14 cellular contexts compared by ENCODE assay signal in genomic region chr6:133778414-133778813, GRCh38.
DNase-seq lines count a peak whose midpoint lies in the region; TF ChIP-seq lines count a peak whose summit lies in the region.
"Had no signal": no experiment of that assay in that cellular context is flagged by ENCODE, and none has a peak within 500 bp of the region (broad histone marks: within the 10 kb centered on the region; RNA-seq: fewer than 3 reads in every experiment).

No MANE protein-coding gene starts in this region.

- H3K36me3 ChIP-seq in left ventricle myocardium inferior (no peaks in the 10 kb centered on the region), smooth muscle cell (ENCODE audit: low read depth) (no peaks in the 10 kb centered on the region)
- H3K36me3 ChIP-seq: suprapubic skin had no signal

- in situ Hi-C loops in GM13977 (cut with MboI; ENCODE audit: low pct_unique_long_range_greater_than_20kb, low sequenced_read_pairs, unreplicated experiment) = no loop called here

- intact Hi-C loops in left ventricle myocardium inferior (cut with micrococcal nuclease) = no loop called here

- H3K4me3 ChIP-seq in left ventricle myocardium inferior (no peak overlapping the region), smooth muscle cell (no peak overlapping the region)
- H3K4me3 ChIP-seq: suprapubic skin had no signal

- peak; percentile 97 for DNase-seq in HCEC 1CT
- DNase-seq in astrocyte of the hippocampus (ENCODE audit: low read depth, low spot score) = peak; percentile 62
- DNase-seq in left ventricle myocardium inferior = no peak
- no peak for DNase-seq in smooth muscle cell (lab: John Stamatoyannopoulos, UW; ENCODE audit: unreplicated experiment)
- no peak for DNase-seq in activated effector memory CD4-positive, alpha-beta T cell treated with anti-CD3 and anti-CD28 coated beads, Interleukin-2, amount 50 U/mL, for 16 hours
- DNase-seq in GM13977 (ENCODE audit: low spot score) = no peak
- DNase-seq in stimulated activated naive CD4-positive, alpha-beta T cell (lab: John Stamatoyannopoulos, UW) = no peak
- no peak for DNase-seq in SW480 (ENCODE audit: low spot score)
- DNase-seq: activated T-cell treated with anti-CD3 and anti-CD28 coated beads for 4 hours; DMS 273 treated with DMSO at 0.1 percent for 48 hours; NCI-H2171; stimulated activated CD4-positive, alpha-beta T cell treated with anti-CD3 and anti-CD28 coated beads, Interleukin-4, amount 100 ng/mL, for 1 hour had no signal

- H2AFZ ChIP-seq in smooth muscle cell (ENCODE audit: low read depth) = no peak overlapping the region

- peak overlapping the region; percentile 17 for H3K4me2 ChIP-seq in smooth muscle cell

- no peaks in the 10 kb centered on the region for H3K27me3 ChIP-seq in left ventricle myocardium inferior (ENCODE audit: low read depth)
- no peaks in the 10 kb centered on the region for H3K27me3 ChIP-seq in smooth muscle cell (ENCODE audit: low read depth)
- H3K27me3 ChIP-seq: suprapubic skin had no signal

- TF ChIP-seq CTCF in left ventricle myocardium inferior (IDR thresholded peaks at IDR 0.05; ENCODE audit: borderline replicate concordance) = no peak
- no peak for TF ChIP-seq CTCF in smooth muscle cell (IDR thresholded peaks at IDR 0.05; ENCODE audit: borderline replicate concordance, insufficient read depth, poor library complexity, severe bottlenecking)
- no peak for TF ChIP-seq CTCF in GM13977 (IDR thresholded peaks at IDR 0.05; ENCODE audit: extremely low read depth, insufficient read depth, missing control alignments)

- H3F3A ChIP-seq in smooth muscle cell (ENCODE audit: low read depth) = peaks cover 7% of the 10 kb centered on the region

- H3K4me1 ChIP-seq in left ventricle myocardium inferior = no peaks in the 10 kb centered on the region
- H3K4me1 ChIP-seq in smooth muscle cell (ENCODE audit: low read depth) = no peaks in the 10 kb centered on the region
- H3K4me1 ChIP-seq: suprapubic skin had no signal

- H3K27ac ChIP-seq in left ventricle myocardium inferior (replicated peaks) = peak overlapping the region; percentile 48
- H3K27ac ChIP-seq in smooth muscle cell (ENCODE audit: low read depth) = no peak overlapping the region
- H3K27ac ChIP-seq: VCaP had no signal

- WGBS in smooth muscle cell (ENCODE audit: low lambda C conversion rate) = 21% methylated on average over 1 of the region's 1 CpG

- no peaks in the 10 kb centered on the region for H3K79me2 ChIP-seq in smooth muscle cell (ENCODE audit: low read depth)

- no peaks in the 10 kb centered on the region for H3K9me3 ChIP-seq in left ventricle myocardium inferior (replicated peaks)
- H3K9me3 ChIP-seq in smooth muscle cell (replicated peaks; ENCODE audit: low read depth) = no peaks in the 10 kb centered on the region
- H3K9me3 ChIP-seq: suprapubic skin had no signal

- no peaks in the 10 kb centered on the region for H4K20me1 ChIP-seq in smooth muscle cell (ENCODE audit: low read depth)

- H3K9ac ChIP-seq in smooth muscle cell (ENCODE audit: low read depth) = no peak overlapping the region

Comparison
In these comparisons a context has a peak if more than half of its experiments do, and no peak if none do; other contexts are left out.
1. DNase-seq: peak in HCEC 1CT (single experiment) and astrocyte of the hippocampus (single experiment); none in left ventricle myocardium inferior (single experiment), smooth muscle cell (single experiment), activated effector memory CD4-positive, alpha-beta T cell treated with anti-CD3 and anti-CD28 coated beads, Interleukin-2, amount 50 U/mL, for 16 hours (single experiment), GM13977 (single experiment), stimulated activated naive CD4-positive, alpha-beta T cell (0 of 6) and SW480 (single experiment).